9 cellular contexts compared by ENCODE assay signal in the genomic region with DNA sequence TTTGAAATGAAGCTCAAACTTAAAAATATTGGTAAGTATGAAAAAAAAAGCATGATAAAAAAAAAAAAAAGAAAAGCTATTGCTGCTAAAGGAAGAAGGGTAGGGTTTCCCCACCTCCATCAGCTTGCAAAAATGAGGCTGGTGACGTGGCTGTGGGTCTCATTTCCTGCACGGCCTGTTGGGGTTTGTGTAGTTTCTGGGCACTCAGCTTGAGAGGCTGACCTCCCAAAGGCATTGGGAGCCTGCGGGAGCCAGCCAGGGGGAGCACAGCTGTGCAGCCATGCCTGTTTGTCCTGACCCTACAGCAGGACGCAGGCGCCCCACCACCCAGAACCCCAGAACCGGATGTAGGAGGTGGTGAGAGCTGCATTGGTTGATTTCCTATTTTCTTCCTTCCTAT. TPM values are rescaled to one million over a fixed set of nuclear protein-coding genes. Genes with fewer than 3 reads are reported as not detected.
DNase-seq lines count a peak whose midpoint lies in the region; ATAC-seq lines count a peak whose summit lies in the region.
"Had no signal": no experiment of that assay in that cellular context is flagged by ENCODE, and none has a peak within 500 bp of the region (broad histone marks: within the 10 kb centered on the region; RNA-seq: fewer than 3 reads in every experiment).

No MANE protein-coding gene starts in this region.

- CTCF ChIA-PET in activated CD4-positive, alpha-beta T cell treated with anti-CD3 and anti-CD28 coated beads, Interleukin-2, amount 10 ng/mL, durations not matched to agents 7 days and 5 days (lab: Charles Lee) = interaction anchor here (0.6 to 4.8 kb wide), 15 partner anchors 8 to 869 kb away, joined by 3 to 21 read pairs (median 4); no protein-coding TSS in a partner anchor

- POLR2A ChIA-PET in activated CD4-positive, alpha-beta T cell treated with anti-CD3 and anti-CD28 coated beads, Interleukin-2, amount 10 ng/mL, durations not matched to agents 7 days and 5 days (lab: Charles Lee) = interaction anchor here (0.6 to 1.4 kb wide), 4 partner anchors 9 to 499 kb away, joined by 3 to 6 read pairs (median 4); no protein-coding TSS in a partner anchor

- peaks cover 64% of the 10 kb centered on the region for H3K4me1 Mint-ChIP-seq in activated CD4-positive, alpha-beta T cell treated with anti-CD3 and anti-CD28 coated beads, Interleukin-2, amount 10 ng/mL, durations not matched to agents 7 days and 5 days

- ATAC-seq in GM18909 (IDR thresholded peaks at IDR 0.05; ENCODE audit: poor library complexity, unreplicated experiment) (peak; percentile 84), HG03103 (IDR thresholded peaks at IDR 0.05; ENCODE audit: low read depth, unreplicated experiment) (peak; percentile 62), Right ventricle myocardium superior (ENCODE audit: poor library complexity) (peak; percentile 70)
- ATAC-seq: K562 had no signal

- H3K27ac Mint-ChIP-seq in activated CD4-positive, alpha-beta T cell treated with anti-CD3 and anti-CD28 coated beads, Interleukin-2, amount 10 ng/mL, durations not matched to agents 7 days and 5 days = peak overlapping the region; percentile 93

- peak; percentile 83 for DNase-seq in activated CD4-positive, alpha-beta T cell treated with anti-CD3 and anti-CD28 coated beads, Interleukin-2, amount 10 ng/mL, durations not matched to agents 7 days and 5 days
- DNase-seq in Right ventricle myocardium superior (peak; percentile 68), glomerular visceral epithelial cell (ENCODE audit: extremely low spot score) (no peak), DMS79 treated with DMSO at 0.1 percent for 48 hours (lab: John Stamatoyannopoulos, UW) (no peak), DMS 273 treated with DMSO at 0.1 percent for 48 hours (lab: John Stamatoyannopoulos, UW) (no peak)
- peak; percentile 80 for DNase-seq in stimulated activated CD8-positive, alpha-beta memory T cell treated with anti-CD3 and anti-CD28 coated beads, Interleukin-4, amount 100 ng/mL, for 48 hours

- H3K27me3 Mint-ChIP-seq in activated CD4-positive, alpha-beta T cell treated with anti-CD3 and anti-CD28 coated beads, Interleukin-2, amount 10 ng/mL, durations not matched to agents 7 days and 5 days = no peaks in the 10 kb centered on the region

- H3K36me3 Mint-ChIP-seq in activated CD4-positive, alpha-beta T cell treated with anti-CD3 and anti-CD28 coated beads, Interleukin-2, amount 10 ng/mL, durations not matched to agents 7 days and 5 days (ENCODE audit: low read depth) = peaks cover 3% of the 10 kb centered on the region

- no peaks in the 10 kb centered on the region for H3K9me3 Mint-ChIP-seq in activated CD4-positive, alpha-beta T cell treated with anti-CD3 and anti-CD28 coated beads, Interleukin-2, amount 10 ng/mL, durations not matched to agents 7 days and 5 days

- intact Hi-C loops in Right ventricle myocardium superior (cut with DNase I) = no loop called here

- H3K4me3 Mint-ChIP-seq in activated CD4-positive, alpha-beta T cell treated with anti-CD3 and anti-CD28 coated beads, Interleukin-2, amount 10 ng/mL, durations not matched to agents 7 days and 5 days = peak overlapping the region; percentile 30

RNA-seq across cellular contexts. Expression of a gene that starts 48.8 kb away (rescaled TPM):
- 100 to 1,000 TPM; 160 to 167 TPM for total RNA-seq in activated CD4-positive, alpha-beta T cell treated with anti-CD3 and anti-CD28 coated beads, Interleukin-2, amount 10 ng/mL, durations not matched to agents 7 days and 5 days
- total RNA-seq in Right ventricle myocardium superior = 0.22 TPM

Comparison
In these comparisons a context has a peak if more than half of its experiments do, and no peak if none do; other contexts are left out.
1. DNase-seq: peak in activated CD4-positive, alpha-beta T cell treated with anti-CD3 and anti-CD28 coated beads, Interleukin-2, amount 10 ng/mL, durations not matched to agents 7 days and 5 days (single experiment), Right ventricle myocardium superior (single experiment) and stimulated activated CD8-positive, alpha-beta memory T cell treated with anti-CD3 and anti-CD28 coated beads, Interleukin-4, amount 100 ng/mL, for 48 hours (single experiment); none in glomerular visceral epithelial cell (single experiment), DMS79 treated with DMSO at 0.1 percent for 48 hours (single experiment) and DMS 273 treated with DMSO at 0.1 percent for 48 hours (single experiment).
2. RNA of a gene that starts 48.8 kb away (total RNA-seq): 160 to 167 TPM in activated CD4-positive, alpha-beta T cell treated with anti-CD3 and anti-CD28 coated beads, Interleukin-2, amount 10 ng/mL, durations not matched to agents 7 days and 5 days; 0.22 TPM in Right ventricle myocardium superior (single experiment); every median in the first group is over 100 times any median in the second.
3. Peak in every context shown above with its lines, with median percentiles within 50 percentile points of each other: ATAC-seq.